In genomic region chr11:113637636-113638035, GRCh38 we compare ENCODE assay signal across 9 cellular contexts.
"Had no signal": no experiment of that assay in that cellular context is flagged by ENCODE, and none has a peak within 500 bp of the region (broad histone marks: within the 10 kb centered on the region; RNA-seq: fewer than 3 reads in every experiment).

No MANE protein-coding gene starts in this region.

- H3K4me3 ChIP-seq: GM23248, HAP-1 had no signal

- H3K4me1 Mint-ChIP-seq: IgD-negative memory B cell had no signal

- ATAC-seq: HCT116, HepG2 had no signal

- H3K27ac ChIP-seq: GM23248, HL-60 had no signal

- H3K4me3 Mint-ChIP-seq: HFFc6, IgD-negative memory B cell had no signal

- H3K4me1 ChIP-seq: HAP-1 had no signal

- H3K27ac Mint-ChIP-seq: HFFc6, IgD-negative memory B cell had no signal

- H3K36me3 ChIP-seq: HAP-1 had no signal

- H3K9me3 ChIP-seq: HAP-1 had no signal

- DNase-seq: GOT3, H7, HFFc6 had no signal

- H3K9ac ChIP-seq: GM23248 had no signal
